ENCODE assay signal across 9 cellular contexts in the genomic region with DNA sequence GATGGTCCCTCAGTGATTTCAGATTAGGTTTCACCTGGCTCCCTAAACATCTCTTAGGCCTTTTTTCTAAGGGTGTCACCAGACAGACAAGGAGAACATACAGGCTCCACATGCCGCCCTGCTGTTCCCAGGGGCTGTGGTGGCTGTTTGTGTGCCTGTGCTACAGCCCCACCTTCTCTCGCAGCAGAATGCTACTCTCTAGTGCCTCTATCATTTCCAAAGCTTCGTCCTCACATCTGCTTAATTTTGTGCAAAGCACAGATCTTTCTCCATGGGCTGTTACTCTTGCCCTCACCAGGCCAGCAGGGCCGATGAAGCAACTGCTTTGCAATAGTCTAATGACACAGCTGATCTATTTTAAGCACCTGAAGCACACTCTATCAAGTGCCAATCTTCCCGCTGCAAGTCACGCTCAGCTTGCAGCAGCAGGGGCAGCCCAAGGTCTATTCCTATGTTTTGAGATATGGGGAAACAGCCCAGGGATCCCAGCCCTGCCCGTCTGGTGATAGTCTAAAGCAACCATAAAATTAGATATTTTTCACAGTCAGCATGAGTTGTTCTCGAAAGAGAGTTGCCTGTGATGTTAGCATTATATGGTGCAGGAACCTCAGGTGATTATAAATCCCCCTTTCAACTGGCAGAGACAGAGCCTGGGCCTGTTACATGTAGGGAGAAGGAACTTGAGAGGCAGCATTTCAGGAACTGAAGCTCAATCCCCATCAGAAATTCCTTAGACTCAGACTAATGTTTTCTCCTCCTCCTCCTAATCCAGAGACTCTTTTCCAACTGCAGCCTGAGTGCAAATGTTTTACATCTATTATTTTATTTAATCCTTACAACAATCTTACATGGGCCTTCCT. TPM values are rescaled to one million over a fixed set of nuclear protein-coding genes. Genes with fewer than 3 reads are reported as not detected.
DNase-seq lines count a peak whose midpoint lies in the region; ATAC-seq and TF ChIP-seq lines count a peak whose summit lies in the region.
"Had no signal": no experiment of that assay in that cellular context is flagged by ENCODE, and none has a peak within 500 bp of the region (broad histone marks: within the 10 kb centered on the region; RNA-seq: fewer than 3 reads in every experiment).

No MANE protein-coding gene starts in this region.

- intact Hi-C loops in heart left ventricle (cut with DNase I) (loop anchor here in 2 of 10 donors (5.0 kb wide), 2 partner anchors 38 to 63 kb away; no protein-coding TSS in a partner anchor), thyroid gland (cut with DNase I) (no loop called here)

- H3K27ac ChIP-seq in heart left ventricle (peak overlapping the region; percentile 77 to 96 (median 87)), thyroid gland (peak overlapping the region in 1 of 3 donors; percentile 35)

- H3K4me3 Mint-ChIP-seq in stimulated activated memory B cell treated with anti-CD40 and anti-IgM and Interleukin-4, amounts not matched to agents 10 μg/mL and 1 μg/mL and 100 μg/mL, for 72 hours = no peak overlapping the region
- H3K4me3 Mint-ChIP-seq in activated CD4-positive, alpha-beta memory T cell treated with anti-CD3 and anti-CD28 coated beads, Interleukin-2, amount 10 ng/mL, durations not matched to agents 7 days and 5 days = no peak overlapping the region

- no peak overlapping the region for H3K4me3 ChIP-seq in heart left ventricle
- no peak overlapping the region for H3K4me3 ChIP-seq in thyroid gland (replicated peaks in 1 of 3)

- TF ChIP-seq POLR2A in heart left ventricle (IDR thresholded peaks at IDR 0.05) (no peak), thyroid gland (IDR thresholded peaks at IDR 0.05) (no peak)

- 31 to 36% (median 31%) methylated on average over 8 of the region's 8 CpGs for WGBS in heart left ventricle, 4 donors
- 42 to 46% methylated on average over 8 of the region's 8 CpGs for WGBS in thyroid gland, 2 donors

- no peaks in the 10 kb centered on the region for H3K9me3 Mint-ChIP-seq in stimulated activated memory B cell treated with anti-CD40 and anti-IgM and Interleukin-4, amounts not matched to agents 10 μg/mL and 1 μg/mL and 100 μg/mL, for 72 hours
- no peaks in the 10 kb centered on the region for H3K9me3 Mint-ChIP-seq in activated CD4-positive, alpha-beta memory T cell treated with anti-CD3 and anti-CD28 coated beads, Interleukin-2, amount 10 ng/mL, durations not matched to agents 7 days and 5 days

- POLR2A ChIA-PET in activated CD4-positive, alpha-beta memory T cell treated with anti-CD3 and anti-CD28 coated beads, Interleukin-2, amount 10 ng/mL, durations not matched to agents 7 days and 5 days (lab: Charles Lee) = no interaction called here

- H3K4me1 ChIP-seq in heart left ventricle (peaks cover 16 to 99% (median 89%) of the 10 kb centered on the region in 12 donors), thyroid gland (peaks cover 5 to 27% of the 10 kb centered on the region in 2 donors)

- no peak overlapping the region for H3K27ac Mint-ChIP-seq in stimulated activated memory B cell treated with anti-CD40 and anti-IgM and Interleukin-4, amounts not matched to agents 10 μg/mL and 1 μg/mL and 100 μg/mL, for 72 hours
- no peak overlapping the region for H3K27ac Mint-ChIP-seq in activated CD4-positive, alpha-beta memory T cell treated with anti-CD3 and anti-CD28 coated beads, Interleukin-2, amount 10 ng/mL, durations not matched to agents 7 days and 5 days

- no peaks in the 10 kb centered on the region for H3K9me3 ChIP-seq in heart left ventricle
- H3K9me3 ChIP-seq in thyroid gland = no peaks in the 10 kb centered on the region

- peak; percentile 75 to 91 (median 82) for ATAC-seq in heart left ventricle
- no peak for ATAC-seq in stimulated activated memory B cell treated with anti-CD40 and anti-IgM and Interleukin-4, amounts not matched to agents 10 μg/mL and 1 μg/mL and 100 μg/mL, for 72 hours

- no peaks in the 10 kb centered on the region for H3K36me3 Mint-ChIP-seq in stimulated activated memory B cell treated with anti-CD40 and anti-IgM and Interleukin-4, amounts not matched to agents 10 μg/mL and 1 μg/mL and 100 μg/mL, for 72 hours
- H3K36me3 Mint-ChIP-seq in activated CD4-positive, alpha-beta memory T cell treated with anti-CD3 and anti-CD28 coated beads, Interleukin-2, amount 10 ng/mL, durations not matched to agents 7 days and 5 days (ENCODE audit: low read depth) = no peaks in the 10 kb centered on the region

- no peaks in the 10 kb centered on the region for H3K4me1 Mint-ChIP-seq in stimulated activated memory B cell treated with anti-CD40 and anti-IgM and Interleukin-4, amounts not matched to agents 10 μg/mL and 1 μg/mL and 100 μg/mL, for 72 hours
- H3K4me1 Mint-ChIP-seq in activated CD4-positive, alpha-beta memory T cell treated with anti-CD3 and anti-CD28 coated beads, Interleukin-2, amount 10 ng/mL, durations not matched to agents 7 days and 5 days = no peaks in the 10 kb centered on the region

- no peaks in the 10 kb centered on the region for H3K27me3 Mint-ChIP-seq in stimulated activated memory B cell treated with anti-CD40 and anti-IgM and Interleukin-4, amounts not matched to agents 10 μg/mL and 1 μg/mL and 100 μg/mL, for 72 hours
- peaks cover 4% of the 10 kb centered on the region for H3K27me3 Mint-ChIP-seq in activated CD4-positive, alpha-beta memory T cell treated with anti-CD3 and anti-CD28 coated beads, Interleukin-2, amount 10 ng/mL, durations not matched to agents 7 days and 5 days

- CTCF ChIA-PET in activated CD4-positive, alpha-beta memory T cell treated with anti-CD3 and anti-CD28 coated beads, Interleukin-2, amount 10 ng/mL, durations not matched to agents 7 days and 5 days (lab: Charles Lee) = no interaction called here

- DNase-seq in DMS153 (lab: John Stamatoyannopoulos, UW) (peak; percentile 39), DMS153 treated with DMSO at 0.1 percent for 48 hours (lab: John Stamatoyannopoulos, UW; ENCODE audit: unreplicated experiment) (no peak), SHP77 treated with DMSO at 0.1 percent for 48 hours (lab: John Stamatoyannopoulos, UW) (peak; percentile 90), heart left ventricle (peak in 4 of 5 donors; percentile 60 to 85 (median 76)), thyroid gland (peak; percentile 66 to 78), D341Med (ENCODE audit: low spot score) (no peak)
- no peak for DNase-seq in activated CD4-positive, alpha-beta memory T cell treated with anti-CD3 and anti-CD28 coated beads, Interleukin-2, amount 10 ng/mL, durations not matched to agents 7 days and 5 days
- DNase-seq: activated CD4-positive, alpha-beta T cell treated with anti-CD3 and anti-CD28 coated beads for 4 hours had no signal

- TF ChIP-seq CTCF in heart left ventricle (IDR thresholded peaks at IDR 0.05) (no peak), thyroid gland (IDR thresholded peaks at IDR 0.05) (no peak)

- H3K36me3 ChIP-seq in heart left ventricle = no peaks in the 10 kb centered on the region
- H3K36me3 ChIP-seq in thyroid gland = no peaks in the 10 kb centered on the region

- H3K27me3 ChIP-seq in heart left ventricle (no peaks in the 10 kb centered on the region), thyroid gland (no peaks in the 10 kb centered on the region)

RNA-seq across cellular contexts. Expression of a gene that starts 12.7 kb away (rescaled TPM):
- total RNA-seq in heart left ventricle (100 to 1,000 TPM in 4 of 9 donors, 10 to 100 TPM in 5; 70.0 to 175 (median 97.8) TPM), thyroid gland (10 to 100 TPM; 10.5 to 30.4 (median 22.3) TPM)
- polyA plus RNA-seq in heart left ventricle = 100 to 1,000 TPM in 1 of 2 donors, 10 to 100 TPM in 1; 43.2 to 103 TPM
- under 1 TPM; 0.08 to 0.38 TPM for total RNA-seq in activated CD4-positive, alpha-beta memory T cell treated with anti-CD3 and anti-CD28 coated beads, Interleukin-2, amount 10 ng/mL, durations not matched to agents 7 days and 5 days

Comparison
In these comparisons a context has a peak if more than half of its experiments do, and no peak if none do; other contexts are left out.
1. DNase-seq: peak in DMS153 (single experiment), SHP77 treated with DMSO at 0.1 percent for 48 hours (single experiment), heart left ventricle (4 of 5) and thyroid gland (2 of 2); none in DMS153 treated with DMSO at 0.1 percent for 48 hours (single experiment), D341Med (single experiment) and activated CD4-positive, alpha-beta memory T cell treated with anti-CD3 and anti-CD28 coated beads, Interleukin-2, amount 10 ng/mL, durations not matched to agents 7 days and 5 days (single experiment).
2. RNA of a gene that starts 12.7 kb away (total RNA-seq): 70.0 to 175 TPM in heart left ventricle and 10.5 to 30.4 TPM in thyroid gland; 0.08 to 0.38 TPM in activated CD4-positive, alpha-beta memory T cell treated with anti-CD3 and anti-CD28 coated beads, Interleukin-2, amount 10 ng/mL, durations not matched to agents 7 days and 5 days; every median in the first group is over 4 times any median in the second.